Comparison of ENCODE assay signal across 1 cellular context in the genomic region with DNA sequence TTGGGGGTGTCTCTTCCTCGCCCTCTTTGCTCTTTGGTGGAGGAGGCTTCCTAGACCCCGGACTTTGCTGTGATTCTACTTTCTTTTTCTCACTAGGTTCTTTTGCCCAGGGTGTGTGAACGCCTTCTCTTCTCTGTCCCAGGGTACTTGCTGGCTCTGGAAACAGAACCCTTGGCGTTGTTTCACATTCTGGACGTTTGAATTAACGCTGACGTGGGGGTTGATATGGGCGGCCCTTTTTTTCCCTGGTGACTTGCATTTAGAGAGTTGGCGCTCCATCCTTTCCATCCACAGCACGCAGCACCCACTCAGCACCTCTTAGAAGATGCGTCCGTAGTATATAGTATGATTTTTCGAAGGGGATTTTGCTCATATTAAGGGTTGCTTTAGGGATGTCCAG.
TF ChIP-seq lines count a peak whose summit lies in the region.

No MANE protein-coding gene starts in this region.

TF ChIP-seq in K562, 482 proteins besides CTCF, POLR2A, EP300 and RAD21:
- 0 out of 2 replicates have a peak, but pooled peaks have one; percentile 9 for TF ChIP-seq ZNF316 (IDR thresholded peaks at IDR 0.05)
TF ChIP-seq in K562: peak in this region for 1; not testable (repeated sequence) for 481.
